In genomic region chr14:106850913-106851825, GRCh38 we compare ENCODE assay signal across 14 cellular contexts.
DNase-seq lines count a peak whose midpoint lies in the region; ATAC-seq and TF ChIP-seq lines count a peak whose summit lies in the region.
"Had no signal": no experiment of that assay in that cellular context is flagged by ENCODE, and none has a peak within 500 bp of the region (broad histone marks: within the 10 kb centered on the region; RNA-seq: fewer than 3 reads in every experiment).

No MANE protein-coding gene starts in this region.

- WGBS in hepatocyte (ENCODE audit: low lambda C conversion rate, missing lambda C conversion rate) = 81% methylated on average over 20 of the region's 20 CpGs

- no peak overlapping the region for H3K4me2 ChIP-seq in hepatocyte

- intact Hi-C loops in CD8-positive, alpha-beta T cell (cut with DNase I, micrococcal nuclease) = no loop called here

- no peak overlapping the region for H3K4me3 ChIP-seq in CD8-positive, alpha-beta T cell (ENCODE audit: low read depth, low read length)
- H3K4me3 ChIP-seq in hepatocyte = no peak overlapping the region
- H3K4me3 ChIP-seq: skin epidermis, stomach had no signal

- peaks cover 13% of the 10 kb centered on the region for H3K4me1 Mint-ChIP-seq in CD8-positive, alpha-beta T cell (ENCODE audit: low read depth)
- H3K4me1 Mint-ChIP-seq: mesothelial cell of epicardium had no signal

- no peak overlapping the region for H2AFZ ChIP-seq in hepatocyte

- H3K9me3 Mint-ChIP-seq in CD8-positive, alpha-beta T cell = no peaks in the 10 kb centered on the region

- CTCF ChIA-PET in CD8-positive, alpha-beta T cell (lab: Charles Lee) = interaction anchor here (1.4 kb wide), 1 partner anchor 21 kb away, joined by 5 read pairs; no protein-coding TSS in a partner anchor

- in situ Hi-C loops in GM18951 (cut with MboI; ENCODE audit: low sequenced_read_pairs, unreplicated experiment) = no loop called here

- no peaks in the 10 kb centered on the region for H3K79me2 ChIP-seq in hepatocyte

- no peaks in the 10 kb centered on the region for H3K9me3 ChIP-seq in CD8-positive, alpha-beta T cell (ENCODE audit: low read length)
- no peaks in the 10 kb centered on the region for H3K9me3 ChIP-seq in hepatocyte (ENCODE audit: low read depth)
- H3K9me3 ChIP-seq: stomach had no signal

- ATAC-seq in CD8-positive, alpha-beta T cell = no peak
- ATAC-seq in HG02759 (IDR thresholded peaks at IDR 0.05; ENCODE audit: unreplicated experiment) (peak; percentile 65), HG02623 (IDR thresholded peaks at IDR 0.05; ENCODE audit: unreplicated experiment) (no peak)

- no peak for TF ChIP-seq CTCF in CD8-positive, alpha-beta T cell (IDR thresholded peaks at IDR 0.05)
- TF ChIP-seq CTCF in hepatocyte (IDR thresholded peaks at IDR 0.05; ENCODE audit: poor library complexity) = no peak

- no peaks in the 10 kb centered on the region for H4K20me1 ChIP-seq in hepatocyte (ENCODE audit: insufficient read depth, poor library complexity, severe bottlenecking)

- no peaks in the 10 kb centered on the region for H3K4me1 ChIP-seq in CD8-positive, alpha-beta T cell (ENCODE audit: insufficient read depth, low read length)
- H3K4me1 ChIP-seq in hepatocyte (ENCODE audit: insufficient read depth) = no peaks in the 10 kb centered on the region

- H3K27me3 Mint-ChIP-seq in CD8-positive, alpha-beta T cell (ENCODE audit: low read depth) = peaks cover 3% of the 10 kb centered on the region

- H3K9me2 ChIP-seq in hepatocyte (replicated peaks; ENCODE audit: insufficient read depth) = no peaks in the 10 kb centered on the region

- H3K4me3 Mint-ChIP-seq in CD8-positive, alpha-beta T cell = no peak overlapping the region
- H3K4me3 Mint-ChIP-seq: mesothelial cell of epicardium had no signal

- H3K27ac ChIP-seq in CD8-positive, alpha-beta T cell (ENCODE audit: low read depth, low read length) = no peak overlapping the region
- H3K27ac ChIP-seq in hepatocyte = no peak overlapping the region
- H3K27ac ChIP-seq: RWPE1, stomach had no signal

- H3K27me3 ChIP-seq in CD8-positive, alpha-beta T cell (ENCODE audit: insufficient read depth, low read length) = no peaks in the 10 kb centered on the region
- no peaks in the 10 kb centered on the region for H3K27me3 ChIP-seq in hepatocyte

- POLR2A ChIA-PET in CD8-positive, alpha-beta T cell (lab: Charles Lee) = no interaction called here

- peak; percentile 62 for TF ChIP-seq POLR2A in GM18951 (IDR thresholded peaks at IDR 0.05; ENCODE audit: extremely low read depth, insufficient read depth, insufficient read length)

- no peaks in the 10 kb centered on the region for H3K36me3 ChIP-seq in CD8-positive, alpha-beta T cell (ENCODE audit: insufficient read depth, low read length)
- H3K36me3 ChIP-seq in hepatocyte (replicated peaks; ENCODE audit: insufficient read depth, low read depth) = no peaks in the 10 kb centered on the region
- H3K36me3 ChIP-seq: stomach had no signal

- H3K36me3 Mint-ChIP-seq in CD8-positive, alpha-beta T cell = no peaks in the 10 kb centered on the region

- DNase-seq in CD8-positive, alpha-beta T cell = no peak
- peak; percentile 59 for DNase-seq in NCI-H146 (lab: John Stamatoyannopoulos, UW)
- DNase-seq in hepatocyte (ENCODE audit: low spot score) = no peak
- no peak for DNase-seq in kidney tubule cell (ENCODE audit: low spot score)
- DNase-seq in GM19240 (ENCODE audit: insufficient read length, low spot score) = no peak
- DNase-seq: activated CD4-positive, alpha-beta T cell treated with anti-CD3 and anti-CD28 coated beads, Interleukin-2, amount 50 U/mL, for 4 hours; Kasumi-1; stomach had no signal

- H3K27ac Mint-ChIP-seq in CD8-positive, alpha-beta T cell = peak overlapping the region; percentile 58
- H3K27ac Mint-ChIP-seq: mesothelial cell of epicardium had no signal
